ENCODE assay signal across 2 cellular contexts in genomic region chr1:1121611-1122077, GRCh38.
TF ChIP-seq lines count a peak whose summit lies in the region.

No MANE protein-coding gene starts in this region.

TF ChIP-seq in IMR-90, 13 proteins besides CTCF, POLR2A, EP300 and RAD21:
- no peak for TF ChIP-seq SMC3 (IDR thresholded peaks at IDR 0.05; ENCODE audit: low read depth, low read length)
- no peak for TF ChIP-seq BHLHE40 (IDR thresholded peaks at IDR 0.05; ENCODE audit: low read depth, low read length)
- no peak for TF ChIP-seq MAZ (IDR thresholded peaks at IDR 0.05; ENCODE audit: borderline replicate concordance, low read depth, low read length)

TF ChIP-seq in H1, 55 proteins besides CTCF, POLR2A, EP300 and RAD21:
- TF ChIP-seq KDM4A (IDR thresholded peaks at IDR 0.05; ENCODE audit: low read depth, low read length, severe bottlenecking) (no peak), EZH2 (IDR thresholded peaks at IDR 0.05; ENCODE audit: low read depth, low read length, severe bottlenecking) (no peak), NANOG (IDR thresholded peaks at IDR 0.05; ENCODE audit: insufficient read depth, low read depth, low read length, poor library complexity, severe bottlenecking) (no peak), RBBP5 (IDR thresholded peaks at IDR 0.05; ENCODE audit: borderline replicate concordance, low read depth, low read length) (no peak), SP2 (IDR thresholded peaks at IDR 0.05; ENCODE audit: low read length) (no peak), EGR1 (IDR thresholded peaks at IDR 0.05; ENCODE audit: borderline replicate concordance, low read depth, low read length) (no peak), TEAD4 (IDR thresholded peaks at IDR 0.05; ENCODE audit: low read depth, low read length) (no peak), CEBPB (IDR thresholded peaks at IDR 0.05; ENCODE audit: low read depth, low read length) (no peak), YY1 (IDR thresholded peaks at IDR 0.05; ENCODE audit: low read depth, low read length) (no peak), KDM5A (IDR thresholded peaks at IDR 0.05; ENCODE audit: low read length) (no peak), RXRA (IDR thresholded peaks at IDR 0.05; ENCODE audit: insufficient read depth, low read depth, low read length) (no peak), CHD2 (IDR thresholded peaks at IDR 0.05; ENCODE audit: low read length) (no peak), USF2 (IDR thresholded peaks at IDR 0.05; ENCODE audit: low read length) (no peak), ASH2L (IDR thresholded peaks at IDR 0.05; ENCODE audit: low read length) (no peak)
